In the genomic region with DNA sequence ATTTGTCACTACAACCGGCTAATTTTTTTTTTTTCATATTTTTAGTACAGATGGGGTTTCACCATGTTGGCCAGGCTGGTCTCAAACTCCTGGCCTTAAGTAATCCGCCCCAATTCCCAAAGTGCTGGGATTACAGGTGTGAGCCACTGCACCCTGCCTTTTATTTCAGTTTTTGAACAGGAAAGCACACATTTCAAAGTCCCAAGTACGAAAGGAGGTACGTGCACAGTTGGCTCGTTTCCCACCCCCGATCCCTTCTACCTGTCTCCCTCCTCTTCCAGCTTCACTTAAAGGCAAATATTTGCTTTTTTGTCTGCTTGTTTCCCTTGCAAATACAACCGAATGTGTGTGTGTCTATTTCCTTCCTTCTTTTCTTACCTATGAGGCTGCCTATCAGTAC, we compare ENCODE assay signal across 1 cellular context.
TF ChIP-seq lines count a peak whose summit lies in the region.

No MANE protein-coding gene starts in this region.

TF ChIP-seq in HepG2, 621 proteins besides CTCF, POLR2A, EP300 and RAD21 (continued from another document and continues in another):
- TF ChIP-seq, protein P1, sequence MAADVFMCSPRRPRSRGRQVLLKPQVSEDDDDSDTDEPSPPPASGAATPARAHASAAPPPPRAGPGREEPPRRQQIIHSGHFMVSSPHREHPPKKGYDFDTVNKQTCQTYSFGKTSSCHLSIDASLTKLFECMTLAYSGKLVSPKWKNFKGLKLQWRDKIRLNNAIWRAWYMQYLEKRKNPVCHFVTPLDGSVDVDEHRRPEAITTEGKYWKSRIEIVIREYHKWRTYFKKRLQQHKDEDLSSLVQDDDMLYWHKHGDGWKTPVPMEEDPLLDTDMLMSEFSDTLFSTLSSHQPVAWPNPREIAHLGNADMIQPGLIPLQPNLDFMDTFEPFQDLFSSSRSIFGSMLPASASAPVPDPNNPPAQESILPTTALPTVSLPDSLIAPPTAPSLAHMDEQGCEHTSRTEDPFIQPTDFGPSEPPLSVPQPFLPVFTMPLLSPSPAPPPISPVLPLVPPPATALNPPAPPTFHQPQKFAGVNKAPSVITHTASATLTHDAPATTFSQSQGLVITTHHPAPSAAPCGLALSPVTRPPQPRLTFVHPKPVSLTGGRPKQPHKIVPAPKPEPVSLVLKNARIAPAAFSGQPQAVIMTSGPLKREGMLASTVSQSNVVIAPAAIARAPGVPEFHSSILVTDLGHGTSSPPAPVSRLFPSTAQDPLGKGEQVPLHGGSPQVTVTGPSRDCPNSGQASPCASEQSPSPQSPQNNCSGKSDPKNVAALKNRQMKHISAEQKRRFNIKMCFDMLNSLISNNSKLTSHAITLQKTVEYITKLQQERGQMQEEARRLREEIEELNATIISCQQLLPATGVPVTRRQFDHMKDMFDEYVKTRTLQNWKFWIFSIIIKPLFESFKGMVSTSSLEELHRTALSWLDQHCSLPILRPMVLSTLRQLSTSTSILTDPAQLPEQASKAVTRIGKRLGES (CRISPR knock-in tag; IDR thresholded peaks at IDR 0.05; ENCODE audit: borderline replicate concordance) = no peak
- TF ChIP-seq NR2F6 (IDR thresholded peaks at IDR 0.05) (peak; percentile 33; the same call in 1 of the 2 replicates), NR2F6 (CRISPR knock-in tag; IDR thresholded peaks at IDR 0.05) (peak; percentile 71), NFRKB (IDR thresholded peaks at IDR 0.05) (no peak), ZNF232 (CRISPR knock-in tag; IDR thresholded peaks at IDR 0.05; ENCODE audit: borderline replicate concordance) (no peak), ZZZ3 (CRISPR knock-in tag; IDR thresholded peaks at IDR 0.05; ENCODE audit: borderline replicate concordance) (no peak), POLR2AphosphoS2 (IDR thresholded peaks at IDR 0.05; ENCODE audit: low read depth, low read length) (no peak), HOXA3 (CRISPR knock-in tag; IDR thresholded peaks at IDR 0.05) (peak; percentile 73; the same call in 1 of the 2 replicates), RXRB (CRISPR knock-in tag; IDR thresholded peaks at IDR 0.05; ENCODE audit: borderline replicate concordance) (peak; percentile 83; the same call in 1 of the 2 replicates), ZNF546 (CRISPR knock-in tag; conservative IDR thresholded peaks at IDR 0.05) (no peak), MYC (CRISPR knock-in tag; IDR thresholded peaks at IDR 0.05; ENCODE audit: borderline replicate concordance) (no peak), ZSCAN22 (CRISPR knock-in tag; IDR thresholded peaks at IDR 0.05) (no peak), ZNF468 (CRISPR knock-in tag; IDR thresholded peaks at IDR 0.05) (no peak), LCORL (IDR thresholded peaks at IDR 0.05) (no peak; the same call in 1 of the 2 replicates), LCORL (CRISPR knock-in tag; IDR thresholded peaks at IDR 0.05) (peak; percentile 93), JARID2 (CRISPR knock-in tag; IDR thresholded peaks at IDR 0.05; ENCODE audit: insufficient replicate concordance) (no peak), ADNP (CRISPR knock-in tag; IDR thresholded peaks at IDR 0.05) (0 out of 2 replicates have a peak, but pooled peaks have one; percentile 27), KMT2A (CRISPR knock-in tag; IDR thresholded peaks at IDR 0.05) (no peak), SIN3A (IDR thresholded peaks at IDR 0.05; ENCODE audit: borderline replicate concordance, low read depth, low read length) (no peak), ZBTB20 (CRISPR knock-in tag; IDR thresholded peaks at IDR 0.05; ENCODE audit: borderline replicate concordance, low read depth) (peak; percentile 87; the same call in 1 of the 2 replicates)
- TF ChIP-seq, protein P2, sequence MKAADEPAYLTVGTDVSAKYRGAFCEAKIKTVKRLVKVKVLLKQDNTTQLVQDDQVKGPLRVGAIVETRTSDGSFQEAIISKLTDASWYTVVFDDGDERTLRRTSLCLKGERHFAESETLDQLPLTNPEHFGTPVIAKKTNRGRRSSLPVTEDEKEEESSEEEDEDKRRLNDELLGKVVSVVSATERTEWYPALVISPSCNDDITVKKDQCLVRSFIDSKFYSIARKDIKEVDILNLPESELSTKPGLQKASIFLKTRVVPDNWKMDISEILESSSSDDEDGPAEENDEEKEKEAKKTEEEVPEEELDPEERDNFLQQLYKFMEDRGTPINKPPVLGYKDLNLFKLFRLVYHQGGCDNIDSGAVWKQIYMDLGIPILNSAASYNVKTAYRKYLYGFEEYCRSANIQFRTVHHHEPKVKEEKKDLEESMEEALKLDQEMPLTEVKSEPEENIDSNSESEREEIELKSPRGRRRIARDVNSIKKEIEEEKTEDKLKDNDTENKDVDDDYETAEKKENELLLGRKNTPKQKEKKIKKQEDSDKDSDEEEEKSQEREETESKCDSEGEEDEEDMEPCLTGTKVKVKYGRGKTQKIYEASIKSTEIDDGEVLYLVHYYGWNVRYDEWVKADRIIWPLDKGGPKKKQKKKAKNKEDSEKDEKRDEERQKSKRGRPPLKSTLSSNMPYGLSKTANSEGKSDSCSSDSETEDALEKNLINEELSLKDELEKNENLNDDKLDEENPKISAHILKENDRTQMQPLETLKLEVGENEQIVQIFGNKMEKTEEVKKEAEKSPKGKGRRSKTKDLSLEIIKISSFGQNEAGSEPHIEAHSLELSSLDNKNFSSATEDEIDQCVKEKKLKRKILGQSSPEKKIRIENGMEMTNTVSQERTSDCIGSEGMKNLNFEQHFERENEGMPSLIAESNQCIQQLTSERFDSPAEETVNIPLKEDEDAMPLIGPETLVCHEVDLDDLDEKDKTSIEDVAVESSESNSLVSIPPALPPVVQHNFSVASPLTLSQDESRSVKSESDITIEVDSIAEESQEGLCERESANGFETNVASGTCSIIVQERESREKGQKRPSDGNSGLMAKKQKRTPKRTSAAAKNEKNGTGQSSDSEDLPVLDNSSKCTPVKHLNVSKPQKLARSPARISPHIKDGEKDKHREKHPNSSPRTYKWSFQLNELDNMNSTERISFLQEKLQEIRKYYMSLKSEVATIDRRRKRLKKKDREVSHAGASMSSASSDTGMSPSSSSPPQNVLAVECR (CRISPR knock-in tag; IDR thresholded peaks at IDR 0.05; ENCODE audit: borderline replicate concordance) = peak; percentile 53; the same call in 1 of the 2 replicates
- TF ChIP-seq, protein P3, sequence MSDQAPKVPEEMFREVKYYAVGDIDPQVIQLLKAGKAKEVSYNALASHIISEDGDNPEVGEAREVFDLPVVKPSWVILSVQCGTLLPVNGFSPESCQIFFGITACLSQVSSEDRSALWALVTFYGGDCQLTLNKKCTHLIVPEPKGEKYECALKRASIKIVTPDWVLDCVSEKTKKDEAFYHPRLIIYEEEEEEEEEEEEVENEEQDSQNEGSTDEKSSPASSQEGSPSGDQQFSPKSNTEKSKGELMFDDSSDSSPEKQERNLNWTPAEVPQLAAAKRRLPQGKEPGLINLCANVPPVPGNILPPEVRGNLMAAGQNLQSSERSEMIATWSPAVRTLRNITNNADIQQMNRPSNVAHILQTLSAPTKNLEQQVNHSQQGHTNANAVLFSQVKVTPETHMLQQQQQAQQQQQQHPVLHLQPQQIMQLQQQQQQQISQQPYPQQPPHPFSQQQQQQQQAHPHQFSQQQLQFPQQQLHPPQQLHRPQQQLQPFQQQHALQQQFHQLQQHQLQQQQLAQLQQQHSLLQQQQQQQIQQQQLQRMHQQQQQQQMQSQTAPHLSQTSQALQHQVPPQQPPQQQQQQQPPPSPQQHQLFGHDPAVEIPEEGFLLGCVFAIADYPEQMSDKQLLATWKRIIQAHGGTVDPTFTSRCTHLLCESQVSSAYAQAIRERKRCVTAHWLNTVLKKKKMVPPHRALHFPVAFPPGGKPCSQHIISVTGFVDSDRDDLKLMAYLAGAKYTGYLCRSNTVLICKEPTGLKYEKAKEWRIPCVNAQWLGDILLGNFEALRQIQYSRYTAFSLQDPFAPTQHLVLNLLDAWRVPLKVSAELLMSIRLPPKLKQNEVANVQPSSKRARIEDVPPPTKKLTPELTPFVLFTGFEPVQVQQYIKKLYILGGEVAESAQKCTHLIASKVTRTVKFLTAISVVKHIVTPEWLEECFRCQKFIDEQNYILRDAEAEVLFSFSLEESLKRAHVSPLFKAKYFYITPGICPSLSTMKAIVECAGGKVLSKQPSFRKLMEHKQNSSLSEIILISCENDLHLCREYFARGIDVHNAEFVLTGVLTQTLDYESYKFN (CRISPR knock-in tag; conservative IDR thresholded peaks at IDR 0.05) = peak; percentile 93
- TF ChIP-seq, protein P4, sequence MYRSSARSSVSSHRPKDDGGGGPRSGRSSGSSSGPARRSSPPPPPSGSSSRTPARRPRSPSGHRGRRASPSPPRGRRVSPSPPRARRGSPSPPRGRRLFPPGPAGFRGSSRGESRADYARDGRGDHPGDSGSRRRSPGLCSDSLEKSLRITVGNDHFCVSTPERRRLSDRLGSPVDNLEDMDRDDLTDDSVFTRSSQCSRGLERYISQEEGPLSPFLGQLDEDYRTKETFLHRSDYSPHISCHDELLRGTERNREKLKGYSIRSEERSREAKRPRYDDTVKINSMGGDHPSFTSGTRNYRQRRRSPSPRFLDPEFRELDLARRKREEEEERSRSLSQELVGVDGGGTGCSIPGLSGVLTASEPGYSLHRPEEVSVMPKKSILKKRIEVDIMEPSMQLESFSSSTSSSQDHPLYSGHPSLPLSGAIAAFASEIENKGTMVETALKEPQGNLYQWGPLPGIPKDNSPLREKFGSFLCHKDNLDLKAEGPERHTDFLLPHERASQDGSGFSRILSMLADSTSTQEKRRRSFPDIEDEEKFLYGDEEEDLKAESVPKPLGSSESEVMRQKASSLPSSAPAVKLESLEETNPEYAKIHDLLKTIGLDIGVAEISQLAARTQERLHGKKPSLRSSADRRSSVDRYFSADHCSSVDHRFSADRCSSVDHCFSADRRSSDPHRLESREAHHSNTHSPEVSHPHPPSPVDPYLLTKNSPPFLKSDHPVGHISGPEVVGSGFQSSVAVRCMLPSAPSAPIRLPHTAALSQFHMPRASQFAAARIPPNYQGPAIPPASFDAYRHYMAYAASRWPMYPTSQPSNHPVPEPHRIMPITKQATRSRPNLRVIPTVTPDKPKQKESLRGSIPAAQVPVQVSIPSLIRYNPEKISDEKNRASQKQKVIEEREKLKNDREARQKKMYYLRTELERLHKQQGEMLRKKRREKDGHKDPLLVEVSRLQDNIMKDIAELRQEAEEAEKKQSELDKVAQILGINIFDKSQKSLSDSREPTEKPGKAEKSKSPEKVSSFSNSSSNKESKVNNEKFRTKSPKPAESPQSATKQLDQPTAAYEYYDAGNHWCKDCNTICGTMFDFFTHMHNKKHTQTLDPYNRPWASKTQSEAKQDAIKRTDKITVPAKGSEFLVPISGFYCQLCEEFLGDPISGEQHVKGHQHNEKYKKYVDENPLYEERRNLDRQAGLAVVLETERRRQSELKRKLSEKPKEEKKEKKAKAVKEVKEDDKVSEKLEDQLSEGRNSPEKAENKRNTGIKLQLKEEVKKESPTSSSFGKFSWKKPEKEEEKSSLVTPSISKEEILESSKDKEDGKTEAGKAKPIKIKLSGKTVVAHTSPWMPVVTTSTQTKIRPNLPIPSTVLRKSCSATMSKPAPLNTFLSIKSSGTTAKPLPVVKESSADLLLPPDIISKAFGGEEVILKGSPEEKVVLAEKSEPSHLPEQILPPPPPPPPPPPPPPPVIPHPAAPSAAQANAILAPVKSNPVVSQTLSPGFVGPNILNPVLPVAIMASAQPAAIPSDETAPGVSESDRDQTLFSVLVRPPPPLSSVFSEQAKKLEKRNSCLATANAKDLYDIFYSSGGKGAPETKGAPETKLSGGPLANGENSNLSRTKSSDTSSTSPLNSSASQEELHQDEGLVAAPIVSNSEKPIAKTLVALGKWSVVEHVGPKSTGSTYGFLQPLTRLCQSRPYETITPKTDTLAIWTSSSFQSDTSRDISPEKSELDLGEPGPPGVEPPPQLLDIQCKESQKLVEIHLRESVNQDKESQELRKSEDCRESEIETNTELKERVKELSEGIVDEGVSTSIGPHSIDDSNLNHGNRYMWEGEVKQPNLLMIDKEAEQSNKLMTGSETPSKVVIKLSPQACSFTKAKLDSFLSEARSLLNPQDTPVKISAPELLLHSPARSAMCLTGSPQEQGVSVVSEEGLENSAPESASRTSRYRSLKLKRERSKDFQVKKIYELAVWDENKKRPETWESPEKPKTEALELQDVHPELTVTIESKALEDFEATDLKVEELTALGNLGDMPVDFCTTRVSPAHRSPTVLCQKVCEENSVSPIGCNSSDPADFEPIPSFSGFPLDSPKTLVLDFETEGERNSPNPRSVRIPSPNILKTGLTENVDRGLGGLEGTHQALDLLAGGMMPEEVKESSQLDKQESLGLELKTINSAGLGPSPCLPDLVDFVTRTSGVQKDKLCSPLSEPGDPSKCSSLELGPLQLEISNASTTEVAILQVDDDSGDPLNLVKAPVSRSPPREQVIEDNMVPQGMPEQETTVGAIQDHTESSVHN (CRISPR knock-in tag; IDR thresholded peaks at IDR 0.05) = no peak
- TF ChIP-seq, protein P5, sequence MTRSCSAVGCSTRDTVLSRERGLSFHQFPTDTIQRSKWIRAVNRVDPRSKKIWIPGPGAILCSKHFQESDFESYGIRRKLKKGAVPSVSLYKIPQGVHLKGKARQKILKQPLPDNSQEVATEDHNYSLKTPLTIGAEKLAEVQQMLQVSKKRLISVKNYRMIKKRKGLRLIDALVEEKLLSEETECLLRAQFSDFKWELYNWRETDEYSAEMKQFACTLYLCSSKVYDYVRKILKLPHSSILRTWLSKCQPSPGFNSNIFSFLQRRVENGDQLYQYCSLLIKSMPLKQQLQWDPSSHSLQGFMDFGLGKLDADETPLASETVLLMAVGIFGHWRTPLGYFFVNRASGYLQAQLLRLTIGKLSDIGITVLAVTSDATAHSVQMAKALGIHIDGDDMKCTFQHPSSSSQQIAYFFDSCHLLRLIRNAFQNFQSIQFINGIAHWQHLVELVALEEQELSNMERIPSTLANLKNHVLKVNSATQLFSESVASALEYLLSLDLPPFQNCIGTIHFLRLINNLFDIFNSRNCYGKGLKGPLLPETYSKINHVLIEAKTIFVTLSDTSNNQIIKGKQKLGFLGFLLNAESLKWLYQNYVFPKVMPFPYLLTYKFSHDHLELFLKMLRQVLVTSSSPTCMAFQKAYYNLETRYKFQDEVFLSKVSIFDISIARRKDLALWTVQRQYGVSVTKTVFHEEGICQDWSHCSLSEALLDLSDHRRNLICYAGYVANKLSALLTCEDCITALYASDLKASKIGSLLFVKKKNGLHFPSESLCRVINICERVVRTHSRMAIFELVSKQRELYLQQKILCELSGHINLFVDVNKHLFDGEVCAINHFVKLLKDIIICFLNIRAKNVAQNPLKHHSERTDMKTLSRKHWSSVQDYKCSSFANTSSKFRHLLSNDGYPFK (CRISPR knock-in tag; IDR thresholded peaks at IDR 0.05; ENCODE audit: borderline replicate concordance) = no peak
- TF ChIP-seq, protein P6, sequence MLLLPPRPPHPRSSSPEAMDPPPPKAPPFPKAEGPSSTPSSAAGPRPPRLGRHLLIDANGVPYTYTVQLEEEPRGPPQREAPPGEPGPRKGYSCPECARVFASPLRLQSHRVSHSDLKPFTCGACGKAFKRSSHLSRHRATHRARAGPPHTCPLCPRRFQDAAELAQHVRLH (CRISPR knock-in tag; IDR thresholded peaks at IDR 0.05; ENCODE audit: borderline replicate concordance, low read depth) = no peak
- TF ChIP-seq, protein P7, sequence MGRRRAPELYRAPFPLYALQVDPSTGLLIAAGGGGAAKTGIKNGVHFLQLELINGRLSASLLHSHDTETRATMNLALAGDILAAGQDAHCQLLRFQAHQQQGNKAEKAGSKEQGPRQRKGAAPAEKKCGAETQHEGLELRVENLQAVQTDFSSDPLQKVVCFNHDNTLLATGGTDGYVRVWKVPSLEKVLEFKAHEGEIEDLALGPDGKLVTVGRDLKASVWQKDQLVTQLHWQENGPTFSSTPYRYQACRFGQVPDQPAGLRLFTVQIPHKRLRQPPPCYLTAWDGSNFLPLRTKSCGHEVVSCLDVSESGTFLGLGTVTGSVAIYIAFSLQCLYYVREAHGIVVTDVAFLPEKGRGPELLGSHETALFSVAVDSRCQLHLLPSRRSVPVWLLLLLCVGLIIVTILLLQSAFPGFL (CRISPR knock-in tag; IDR thresholded peaks at IDR 0.05) = no peak
- TF ChIP-seq, protein P8, sequence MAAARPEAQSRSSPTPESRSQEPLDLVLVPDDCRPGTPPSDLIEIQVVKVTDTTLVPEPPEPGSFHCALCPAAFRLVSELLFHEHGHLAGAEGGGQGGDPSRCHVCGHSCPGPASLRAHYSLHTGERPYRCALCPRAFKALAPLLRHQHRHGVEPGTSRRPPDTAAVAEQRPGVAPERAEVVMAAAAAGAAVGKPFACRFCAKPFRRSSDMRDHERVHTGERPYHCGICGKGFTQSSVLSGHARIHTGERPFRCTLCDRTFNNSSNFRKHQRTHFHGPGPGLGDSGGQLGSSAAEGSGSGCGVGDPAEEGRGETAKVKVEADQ (CRISPR knock-in tag; IDR thresholded peaks at IDR 0.05; ENCODE audit: borderline replicate concordance) = no peak; the same call in 1 of the 2 replicates
